29 cellular contexts compared by ENCODE assay signal in the genomic region with DNA sequence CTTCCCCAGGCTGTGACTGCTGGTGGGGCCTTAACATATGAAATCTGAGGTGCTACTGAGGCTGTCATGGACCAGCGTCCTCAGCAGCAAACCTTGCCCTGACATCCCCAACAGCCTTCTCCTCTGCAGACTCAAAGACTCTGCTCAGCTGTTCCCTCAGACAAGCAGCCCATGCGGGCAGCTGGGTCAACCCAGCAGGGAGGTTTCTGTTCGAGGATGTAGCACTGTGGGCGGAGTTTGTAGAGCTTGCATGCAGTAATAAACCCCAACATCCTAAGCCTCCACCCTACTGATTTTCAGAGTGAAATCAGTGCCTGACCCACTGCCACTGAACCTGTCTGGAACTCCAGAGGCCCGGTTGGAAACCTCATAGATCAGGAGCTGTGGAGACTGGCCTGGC.
"Had no signal": no experiment of that assay in that cellular context is flagged by ENCODE, and none has a peak within 500 bp of the region (broad histone marks: within the 10 kb centered on the region; RNA-seq: fewer than 3 reads in every experiment).

No MANE protein-coding gene starts in this region.

- H2AFZ ChIP-seq: hepatocyte had no signal

- H3K27ac ChIP-seq: adrenal gland, ascending aorta, brain microvascular endothelial cell, hepatocyte, left lung, neutrophil, ovary, psoas muscle, tibial artery, WERI-Rb-1 had no signal

- H3K4me1 ChIP-seq: adrenal gland, ascending aorta, left lung, psoas muscle had no signal

- H3K36me3 Mint-ChIP-seq: activated naive CD8-positive, alpha-beta T cell; immature natural killer cell; mesothelial cell of epicardium; natural killer cell treated with Interleukin-12 subunit alpha and Interleukin-12 subunit beta and Interleukin-15 and Interleukin-18, amount 100 ng/mL, for 72 hours had no signal

- H3K4me3 Mint-ChIP-seq: activated naive CD8-positive, alpha-beta T cell; activated T-cell treated with anti-CD3 and anti-CD28 coated beads, Interleukin-2, amount 50 U/mL, for 4 hours; immature natural killer cell; mesothelial cell of epicardium; natural killer cell treated with Interleukin-12 subunit alpha and Interleukin-12 subunit beta and Interleukin-15 and Interleukin-18, amount 100 ng/mL, for 72 hours; stimulated activated naive CD8-positive, alpha-beta T cell treated with anti-CD3 and anti-CD28 coated beads, Interleukin-15, amount 100 ng/mL, for 72 hours had no signal

- ATAC-seq: activated T-cell treated with anti-CD3 and anti-CD28 coated beads, Interleukin-2, amount 50 U/mL, for 4 hours; left lung; natural killer cell treated with Interleukin-12 subunit alpha and Interleukin-12 subunit beta and Interleukin-15 and Interleukin-18, amount 100 ng/mL, for 72 hours; psoas muscle; right cardiac atrium; stimulated activated naive CD8-positive, alpha-beta T cell treated with anti-CD3 and anti-CD28 coated beads, Interleukin-15, amount 100 ng/mL, for 72 hours had no signal

- H3K27me3 ChIP-seq: ascending aorta, brain microvascular endothelial cell, ovary had no signal

- H3K79me2 ChIP-seq: hepatocyte had no signal

- H3K4me2 ChIP-seq: hepatocyte had no signal

- H3K27ac Mint-ChIP-seq: activated naive CD8-positive, alpha-beta T cell; activated T-helper 2 cell treated with anti-CD3 and anti-CD28 coated beads, Interferon-gamma antibody, Interleukin-2, Interleukin-4, amounts not matched to agents 10 μg/mL and 5 μg/mL and 100 μg/mL, durations not matched to agents 14 hours and 24 hours and 36 hours; immature natural killer cell; mesothelial cell of epicardium; natural killer cell treated with Interleukin-12 subunit alpha and Interleukin-12 subunit beta and Interleukin-15 and Interleukin-18, amount 100 ng/mL, for 72 hours; stimulated activated naive CD8-positive, alpha-beta T cell treated with anti-CD3 and anti-CD28 coated beads, Interleukin-15, amount 100 ng/mL, for 72 hours had no signal

- H3K9me3 Mint-ChIP-seq: activated T-cell treated with anti-CD3 and anti-CD28 coated beads, Interleukin-2, amount 50 U/mL, for 4 hours; activated T-helper 2 cell treated with anti-CD3 and anti-CD28 coated beads, Interferon-gamma antibody, Interleukin-2, Interleukin-4, amounts not matched to agents 10 μg/mL and 5 μg/mL and 100 μg/mL, durations not matched to agents 14 hours and 24 hours and 36 hours; immature natural killer cell; mesothelial cell of epicardium; natural killer cell treated with Interleukin-12 subunit alpha and Interleukin-12 subunit beta and Interleukin-15 and Interleukin-18, amount 100 ng/mL, for 72 hours; stimulated activated naive CD8-positive, alpha-beta T cell treated with anti-CD3 and anti-CD28 coated beads, Interleukin-15, amount 100 ng/mL, for 72 hours had no signal

- H3K4me1 Mint-ChIP-seq: mesothelial cell of epicardium had no signal

- DNase-seq: activated CD4-positive, alpha-beta T cell treated with anti-CD3 and anti-CD28 coated beads for 1 hour; activated CD4-positive, alpha-beta T cell treated with anti-CD3 and anti-CD28 coated beads, Interleukin-2, amount 50 U/mL, for 1 hour; activated CD8-positive, alpha-beta memory T cell treated with anti-CD3 and anti-CD28 coated beads, Interleukin-2, amount 50 U/mL, for 48 hours; activated naive CD4-positive, alpha-beta T cell; activated T-cell treated with anti-CD3 and anti-CD28 coated beads, Interleukin-2, amount 50 U/mL, for 4 hours; adrenal gland; brain microvascular endothelial cell; caudate nucleus; dermis blood vessel endothelial cell; effector CD8-positive, alpha-beta T cell; foreskin melanocyte; glutamatergic neuron; immature natural killer cell; kidney glomerular epithelial cell; left lung; ovary; psoas muscle; right cardiac atrium; stimulated activated CD4-positive, alpha-beta T cell treated with anti-CD3 and anti-CD28 coated beads, Interleukin-1b, Interleukin-23, amount 100 ng/mL, for 48 hours; stimulated activated naive CD8-positive, alpha-beta T cell treated with anti-CD3 and anti-CD28 coated beads, Interleukin-15, amount 100 ng/mL, for 72 hours; tibial artery; WERI-Rb-1 had no signal

- H3K9me3 ChIP-seq: adrenal gland, ascending aorta, left lung, neutrophil, ovary, psoas muscle, tibial artery had no signal

- H3K36me3 ChIP-seq: adrenal gland, ascending aorta, brain microvascular endothelial cell, left lung, neutrophil, ovary, tibial artery, WERI-Rb-1 had no signal

- H3K4me3 ChIP-seq: adrenal gland, ascending aorta, hepatocyte, left lung, ovary, psoas muscle, tibial artery had no signal
